Comparison of ENCODE assay signal across 28 cellular contexts in genomic region chr2:99576775-99577174, GRCh38.
"Had no signal": no experiment of that assay in that cellular context is flagged by ENCODE, and none has a peak within 500 bp of the region (broad histone marks: within the 10 kb centered on the region; RNA-seq: fewer than 3 reads in every experiment).

No MANE protein-coding gene starts in this region.

- H3K4me1 ChIP-seq: colonic mucosa, foreskin keratinocyte, left lung had no signal

- ATAC-seq: foreskin keratinocyte; gastroesophageal sphincter; heart right ventricle; left cardiac atrium; left lung; naive thymus-derived CD4-positive, alpha-beta T cell; sciatic nerve; stimulated activated naive CD8-positive, alpha-beta T cell treated with anti-CD3 and anti-CD28 coated beads, Interleukin-15, Interleukin-2, amounts not matched to agents 100 U/mL and 50 U/mL, for 24 hours had no signal

- H3K9me3 ChIP-seq: colonic mucosa, esophagus muscularis mucosa, gastroesophageal sphincter, heart right ventricle, left lung, prostate gland, right atrium auricular region, thoracic aorta, tibial nerve, vagina had no signal

- H3K27ac ChIP-seq: colonic mucosa, esophagus muscularis mucosa, foreskin keratinocyte, gastroesophageal sphincter, heart right ventricle, left lung, neural progenitor cell, prostate gland, right atrium auricular region, thoracic aorta, tibial nerve, vagina had no signal

- H3K9me3 Mint-ChIP-seq: dendritic cell treated with granulocyte-macrophage colony-stimulating factor and Interleukin-4, amounts not matched to agents 40 ng/mL and 50 ng/mL, for 4 days; naive thymus-derived CD4-positive, alpha-beta T cell; nephron; neural progenitor cell had no signal

- H3K27me3 ChIP-seq: colonic mucosa, esophagus muscularis mucosa, gastroesophageal sphincter, left lung, neural progenitor cell, right atrium auricular region, tibial nerve, vagina had no signal

- DNase-seq: colonic mucosa; effector CD8-positive, alpha-beta T cell; foreskin keratinocyte; glutamatergic neuron; heart right ventricle; hippocampal formation; left cardiac atrium; left lung; mesendoderm; midbrain; naive thymus-derived CD4-positive, alpha-beta T cell; stimulated activated CD4-positive, alpha-beta T cell treated with anti-CD3 and anti-CD28 coated beads, Interleukin-12 subunit alpha, Interleukin-12 subunit beta, amount 100 ng/mL, for 4 hours; stimulated activated CD4-positive, alpha-beta T cell treated with anti-CD3 and anti-CD28 coated beads, Interleukin-1b, Interleukin-23, amount 100 ng/mL, for 48 hours; stimulated activated CD4-positive, alpha-beta T cell treated with anti-CD3 and anti-CD28 coated beads, Interleukin-4, amount 100 ng/mL, for 1 hour; stimulated activated CD8-positive, alpha-beta memory T cell treated with anti-CD3 and anti-CD28 coated beads, Interleukin-4, amount 100 ng/mL, for 48 hours; stimulated activated naive CD8-positive, alpha-beta T cell treated with anti-CD3 and anti-CD28 coated beads, Interleukin-15, Interleukin-2, amounts not matched to agents 100 U/mL and 50 U/mL, for 24 hours had no signal

- H3K27me3 Mint-ChIP-seq: dendritic cell treated with granulocyte-macrophage colony-stimulating factor and Interleukin-4, amounts not matched to agents 40 ng/mL and 50 ng/mL, for 4 days had no signal

- H3K9ac ChIP-seq: neural progenitor cell had no signal

- H3K36me3 ChIP-seq: colonic mucosa, neural progenitor cell, prostate gland, thoracic aorta, vagina had no signal

- H3K4me3 ChIP-seq: colonic mucosa, esophagus muscularis mucosa, gastroesophageal sphincter, heart right ventricle, left lung, neural progenitor cell, prostate gland, right atrium auricular region, smooth muscle cell, thoracic aorta, tibial nerve, vagina had no signal

- H3K4me2 ChIP-seq: neural progenitor cell, smooth muscle cell had no signal

- H3K36me3 Mint-ChIP-seq: neural progenitor cell had no signal

- H2AFZ ChIP-seq: neural progenitor cell had no signal

- H3K27ac Mint-ChIP-seq: dendritic cell treated with granulocyte-macrophage colony-stimulating factor and Interleukin-4, amounts not matched to agents 40 ng/mL and 50 ng/mL, for 4 days; nephron; neural progenitor cell had no signal

- H3K4me3 Mint-ChIP-seq: dendritic cell treated with granulocyte-macrophage colony-stimulating factor and Interleukin-4, amounts not matched to agents 40 ng/mL and 50 ng/mL, for 4 days; naive thymus-derived CD4-positive, alpha-beta T cell; nephron; neural progenitor cell had no signal
